8 cellular contexts compared by ENCODE assay signal in the genomic region with DNA sequence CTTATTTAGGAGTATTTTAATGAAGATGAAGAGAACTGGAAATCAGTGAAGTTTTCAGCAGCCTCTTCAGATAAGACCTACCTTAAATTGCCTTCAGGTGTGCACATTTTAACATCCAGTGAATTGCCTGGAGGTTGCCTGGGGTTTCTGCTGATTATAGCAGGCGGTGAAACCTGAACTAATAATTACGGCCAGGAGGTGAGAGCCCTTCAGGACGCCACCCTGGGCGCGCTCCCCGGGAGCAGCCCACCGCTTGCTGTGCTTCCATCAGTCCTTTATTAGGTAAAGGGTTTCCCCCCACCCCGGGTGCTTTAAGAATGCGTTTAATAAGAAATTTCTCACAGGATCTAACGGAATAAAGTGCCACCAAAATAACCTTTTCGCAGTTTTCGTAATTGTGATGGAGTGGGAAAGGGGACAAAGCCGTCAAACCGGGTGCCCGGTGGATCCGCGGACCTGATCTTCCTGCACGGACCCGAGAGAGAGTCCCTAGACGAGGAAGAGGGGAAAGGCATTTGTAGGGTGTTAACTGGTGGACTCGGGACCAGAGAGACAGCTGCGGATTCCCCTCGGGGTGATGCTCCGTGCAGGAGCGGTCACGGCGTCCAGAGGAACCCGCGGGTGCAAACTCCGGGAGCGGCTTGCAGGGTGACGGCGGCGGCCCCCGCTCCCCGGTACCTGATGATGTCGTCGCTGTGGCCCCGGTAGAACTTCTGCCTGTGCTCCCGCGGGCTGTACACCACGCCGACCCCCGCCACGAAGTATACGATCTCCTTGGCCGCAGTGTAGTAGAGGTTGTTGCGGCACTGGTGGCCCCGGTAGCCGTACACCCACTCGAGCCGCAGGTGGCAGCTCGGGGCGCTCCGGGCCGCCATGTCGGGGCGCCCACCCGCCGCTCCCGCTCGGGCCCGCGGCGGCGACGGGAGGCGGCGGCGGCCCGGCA. TPM values are rescaled to one million over a fixed set of nuclear protein-coding genes. Genes with fewer than 3 reads are reported as not detected.
DNase-seq lines count a peak whose midpoint lies in the region; FAIRE-seq and TF ChIP-seq lines count a peak whose summit lies in the region.

No MANE protein-coding gene starts in this region.

- no peaks in the 10 kb centered on the region for H3F3A ChIP-seq in OCI-LY1 (ENCODE audit: insufficient read depth, low read length)

- intact Hi-C loops in MCF 10A (cut with micrococcal nuclease), result loop anchor here (1.0 to 5.0 kb wide), 4 partner anchors 76 to 1125 kb away; no protein-coding TSS in a partner anchor

- no peak overlapping the region for H3K27ac ChIP-seq in OCI-LY1 (ENCODE audit: low read depth, low read length, poor library complexity, severe bottlenecking)

- DNase-seq in COLO668 (lab: John Stamatoyannopoulos, UW; ENCODE audit: unreplicated experiment) (peak; percentile 74), HEK293T (ENCODE audit: extremely low spot score) (peak; percentile 11), MCF 10A (ENCODE audit: unreplicated experiment) (no peak), kidney epithelial cell (ENCODE audit: low read depth) (no peak), GM19239 (ENCODE audit: insufficient read length, low spot score) (no peak), H4 (ENCODE audit: low spot score) (no peak)
- peak; percentile 39 to 40 for DNase-seq in stimulated activated CD4-positive, alpha-beta T cell treated with anti-CD3 and anti-CD28 coated beads, Interleukin-2, amount 100 ng/mL, for 24 hours

- H3K9me3 ChIP-seq in OCI-LY1 (ENCODE audit: low read length), result no peaks in the 10 kb centered on the region

- no peaks in the 10 kb centered on the region for H4K20me1 ChIP-seq in OCI-LY1 (ENCODE audit: insufficient read depth, low read length)

- no peaks in the 10 kb centered on the region for H3K9me3 Mint-ChIP-seq in MCF 10A (ENCODE audit: unreplicated experiment)

- H3K9ac ChIP-seq in OCI-LY1 (ENCODE audit: low read length), result peak overlapping the region; percentile 59

- peaks cover 3% of the 10 kb centered on the region for H3K27me3 Mint-ChIP-seq in MCF 10A (ENCODE audit: insufficient read depth, unreplicated experiment)

- H3K4me1 ChIP-seq in OCI-LY1 (ENCODE audit: insufficient read depth, low read length, severe bottlenecking), result peaks cover 15% of the 10 kb centered on the region

- H3K9me2 ChIP-seq in OCI-LY1 (ENCODE audit: low read depth, low read length), result no peaks in the 10 kb centered on the region

- no peak for FAIRE-seq in GM19239 (lab: Jason Lieb, UNC)

- no peak overlapping the region for H2AFZ ChIP-seq in OCI-LY1 (ENCODE audit: low read length)

- TF ChIP-seq CTCF in OCI-LY1 (IDR thresholded peaks at IDR 0.05; ENCODE audit: low read length) (no peak), MCF 10A (IDR thresholded peaks at IDR 0.05; ENCODE audit: unreplicated experiment) (no peak), kidney epithelial cell (IDR thresholded peaks at IDR 0.05; ENCODE audit: insufficient read depth, low read length, poor library complexity, severe bottlenecking) (no peak)

- no TSS peak for BruUV-seq in MCF 10A (replicated peaks; lab: Mats Ljungman, UMichigan)

- H3K27ac Mint-ChIP-seq in MCF 10A (ENCODE audit: low read depth, unreplicated experiment), result no peak overlapping the region

- CTCF ChIA-PET in HEK293T (lab: Yijun Ruan, JAX) (interaction anchor here (0.6 kb wide), 1 partner anchor 15 kb away, joined by 4 read pairs; no protein-coding TSS in a partner anchor), MCF 10A (lab: Yijun Ruan, JAX) (interaction anchor here (0.5 to 2.1 kb wide), 16 partner anchors 20 to 664 kb away, joined by 3 to 20 read pairs (median 4); a partner anchor contains a TSS)

- peak overlapping the region; percentile 70 for H3K4me3 Mint-ChIP-seq in MCF 10A (ENCODE audit: unreplicated experiment)

- H3K4me2 ChIP-seq in OCI-LY1 (ENCODE audit: low read length), result peak overlapping the region; percentile 69

- POLR2A ChIA-PET in HEK293T (lab: Yijun Ruan, JAX), result interaction anchor here (2.3 kb wide), 1 partner anchor 32 kb away, joined by 11 read pairs; a partner anchor contains a TSS
- POLR2A ChIA-PET in MCF 10A (lab: Yijun Ruan, JAX), result interaction anchor here (0.9 to 6.7 kb wide), 7 partner anchors 33 to 124 kb away, joined by 3 to 50 read pairs (median 3); a partner anchor contains a TSS

- H3K36me3 Mint-ChIP-seq in MCF 10A (ENCODE audit: insufficient read depth, unreplicated experiment), result no peaks in the 10 kb centered on the region

- H3K27me3 ChIP-seq in OCI-LY1 (ENCODE audit: insufficient read depth, low read length) (no peaks in the 10 kb centered on the region), kidney epithelial cell (ENCODE audit: control insufficient read depth, insufficient read depth, low read length) (peaks cover 7% of the 10 kb centered on the region)

- H3K79me2 ChIP-seq in OCI-LY1 (ENCODE audit: insufficient read depth, low read length), result no peaks in the 10 kb centered on the region

- no peaks in the 10 kb centered on the region for H3K4me1 Mint-ChIP-seq in MCF 10A (ENCODE audit: insufficient read depth, unreplicated experiment)

- H3K4me3 ChIP-seq in OCI-LY1 (ENCODE audit: low read depth, low read length, poor library complexity, severe bottlenecking) (peak overlapping the region; percentile 66), kidney epithelial cell (ENCODE audit: low read depth, low read length) (peak overlapping the region; percentile 55)

- H3K36me3 ChIP-seq in OCI-LY1 (ENCODE audit: insufficient read depth, low read length), result no peaks in the 10 kb centered on the region
- H3K36me3 ChIP-seq in kidney epithelial cell (ENCODE audit: control insufficient read depth, insufficient read depth, low read length), result no peaks in the 10 kb centered on the region

TF ChIP-seq in HEK293T, 16 proteins besides CTCF, POLR2A, EP300 and RAD21:
- no peak for TF ChIP-seq SP1 (IDR thresholded peaks at IDR 0.05)
- no peak for TF ChIP-seq CTBP1 (IDR thresholded peaks at IDR 0.05; ENCODE audit: borderline replicate concordance)
- TF ChIP-seq SUZ12 (IDR thresholded peaks at IDR 0.05), result no peak
- peak; percentile 22; the same call in 1 of the 2 replicates for TF ChIP-seq L3MBTL2 (conservative IDR thresholded peaks at IDR 0.05)
TF ChIP-seq in HEK293T: peak in this region for 1.

RNA-seq across cellular contexts. Expression of a gene that starts 0.9 kb away (rescaled TPM):
- 0.37 and 0.54 TPM in 2 replicates for total RNA-seq in MCF 10A (2022)
- 0.79 and 1.1 TPM in 2 replicates for total RNA-seq in kidney epithelial cell
- 0.43 and 0.58 TPM in 2 replicates for total RNA-seq in H4 (2014; rRNA removed; shearing (Covaris generic))

RNA-seq across cellular contexts. Expression of a gene that starts 32.6 kb away (rescaled TPM):
- total RNA-seq in MCF 10A (2022) (20.9 and 23.9 TPM in 2 replicates), kidney epithelial cell (15.5 and 18.3 TPM in 2 replicates)
- total RNA-seq in H4 (2014; rRNA removed; shearing (Covaris generic)), result 21.8 and 27.8 TPM in 2 replicates

Comparison
In these comparisons a context has a peak if more than half of its experiments do, and no peak if none do; other contexts are left out.
1. DNase-seq: peak in COLO668 (single experiment), HEK293T (single experiment) and stimulated activated CD4-positive, alpha-beta T cell treated with anti-CD3 and anti-CD28 coated beads, Interleukin-2, amount 100 ng/mL, for 24 hours (2 of 2); none in MCF 10A (single experiment), kidney epithelial cell (single experiment), GM19239 (single experiment) and H4 (single experiment).